In genomic region chr18:48828201-48828580, GRCh38 we compare ENCODE assay signal across 12 cellular contexts.
DNase-seq lines count a peak whose midpoint lies in the region; ATAC-seq, FAIRE-seq and TF ChIP-seq lines count a peak whose summit lies in the region.
"Had no signal": no experiment of that assay in that cellular context is flagged by ENCODE, and none has a peak within 500 bp of the region (broad histone marks: within the 10 kb centered on the region; RNA-seq: fewer than 3 reads in every experiment).

No MANE protein-coding gene starts in this region.

- no TSS peak for BruUV-seq in IMR-90 (replicated peaks; lab: Mats Ljungman, UMichigan)
- no TSS peak for BruUV-seq in K562 (replicated peaks; lab: Mats Ljungman, UMichigan)

- WGBS in IMR-90 (ENCODE audit: extremely low coverage in 2 of 2, insufficient read length in 1 of 2), 2 experiments: no CpG with 5 or more reads among the region's 4 CpGs
- WGBS in K562 (ENCODE audit: insufficient coverage, low coverage, missing lambda C conversion rate): 21% methylated on average over 4 of the region's 4 CpGs
- no CpG with 5 or more reads among the region's 4 CpGs for WGBS in mesodermal cell (ENCODE audit: insufficient coverage in 2 of 2), 2 experiments

- H3K27me3 ChIP-seq in IMR-90 (ENCODE audit: control insufficient read depth, insufficient read depth, low read length) (no peaks in the 10 kb centered on the region), K562 (ENCODE audit: control insufficient read depth in 2 of 2, insufficient read depth in 2 of 2, low read length in 2 of 2) (no peaks in the 10 kb centered on the region), subcutaneous abdominal adipose tissue (ENCODE audit: control insufficient read depth in 5 of 5, insufficient read depth in 4 of 5, low read length in 5 of 5) (no peaks in the 10 kb centered on the region)
- H3K27me3 ChIP-seq: spleen had no signal

- H2BK15ac ChIP-seq in IMR-90 (ENCODE audit: low read depth, low read length): no peak overlapping the region; the same call in 2 of the 3 replicates

- TF ChIP-seq EP300 in K562 (IDR thresholded peaks at IDR 0.05; ENCODE audit: low read length): no peak

- H2BK5ac ChIP-seq in IMR-90 (ENCODE audit: low read depth, low read length, poor library complexity, severe bottlenecking): no peak overlapping the region

- H2BK20ac ChIP-seq in IMR-90 (ENCODE audit: low read depth, low read length): no peak overlapping the region

- in situ Hi-C loops in IMR-90 (cut with MboI; ENCODE audit: low sequenced_read_pairs): no loop called here
- in situ Hi-C loops in K562 (cut with MboI): no loop called here

- POLR2A ChIA-PET in IMR-90 (lab: Charles Lee; ENCODE audit: unreplicated experiment): no interaction called here
- POLR2A ChIA-PET in K562 (lab: Yijun Ruan, JAX): interaction anchor here (0.5 to 1.4 kb wide), 4 partner anchors 9 to 631 kb away, joined by 3 read pairs; no protein-coding TSS in a partner anchor

- H2AFZ ChIP-seq in IMR-90 (replicated peaks; ENCODE audit: low read length, poor library complexity) (no peak overlapping the region), K562 (ENCODE audit: low read depth, low read length) (peak overlapping the region; percentile 9; the same call in 1 of the 2 replicates)

- no peak for ATAC-seq in IMR-90 (ENCODE audit: low read depth)
- ATAC-seq in K562: no peak
- ATAC-seq: GM12878 had no signal

- no peak overlapping the region for H2AK9ac ChIP-seq in IMR-90 (replicated peaks; ENCODE audit: low read depth, low read length, poor library complexity)

- dilution Hi-C loops in IMR-90 (cut with HindIII; ENCODE audit: low sequenced_read_pairs, unreplicated experiment): no loop called here

- H3K27ac ChIP-seq in IMR-90 (ENCODE audit: insufficient read depth, low read length) (no peak overlapping the region), K562 (ENCODE audit: extremely low read depth, low read depth, low read length) (no peak overlapping the region; the same call in 2 of the 3 replicates), mesodermal cell (ENCODE audit: low read depth, low read length, severe bottlenecking) (peak overlapping the region; percentile 98), subcutaneous abdominal adipose tissue (ENCODE audit: low read depth, low read length) (peak overlapping the region; percentile 37)

- TF ChIP-seq POLR2A in IMR-90 (IDR thresholded peaks at IDR 0.05; ENCODE audit: low read depth, low read length) (no peak), K562 (conservative IDR thresholded peaks at IDR 0.05) (no peak)

- peaks cover 11% of the 10 kb centered on the region; the same call in 1 of the 2 replicates for H4K20me1 ChIP-seq in IMR-90 (ENCODE audit: insufficient read depth, low read length)
- H4K20me1 ChIP-seq in K562 (replicated peaks; ENCODE audit: control insufficient read depth, insufficient read depth, low read length): peaks cover 4% of the 10 kb centered on the region; the same call in 1 of the 2 replicates

- no peak overlapping the region for H3K18ac ChIP-seq in IMR-90 (ENCODE audit: low read depth, low read length)

- H3K79me1 ChIP-seq in IMR-90 (ENCODE audit: low read depth in 1 of 2, low read length in 2 of 2): peaks cover 18 to 86% of the 10 kb centered on the region in 2 experiments

- peaks cover 33% of the 10 kb centered on the region for H3K4me1 ChIP-seq in IMR-90 (ENCODE audit: control insufficient read depth, insufficient read depth, low read length)
- peaks cover 33 to 48% of the 10 kb centered on the region in 2 experiments for H3K4me1 ChIP-seq in K562 (replicated peaks in 1 of 2; ENCODE audit: control insufficient read depth in 2 of 2, insufficient read depth in 2 of 2, low read length in 2 of 2)
- peaks cover 73% of the 10 kb centered on the region for H3K4me1 ChIP-seq in mesodermal cell (ENCODE audit: control insufficient read depth, insufficient read depth, low read length, poor library complexity, severe bottlenecking)
- peaks cover 10 to 45% (median 40%) of the 10 kb centered on the region in 5 donors for H3K4me1 ChIP-seq in subcutaneous abdominal adipose tissue (ENCODE audit: control insufficient read depth in 5 of 5, insufficient read depth in 5 of 5, low read length in 5 of 5)

- H3K9ac ChIP-seq in IMR-90 (ENCODE audit: low read depth, low read length): no peak overlapping the region
- no peak overlapping the region for H3K9ac ChIP-seq in K562 (ENCODE audit: insufficient read depth in 1 of 2, low read depth in 2 of 2, low read length in 2 of 2)
- H3K9ac ChIP-seq in subcutaneous abdominal adipose tissue (ENCODE audit: low read length in 5 of 5): no peak overlapping the region

- H3K4me3 ChIP-seq in IMR-90 (ENCODE audit: insufficient read depth, low read depth, low read length): no peak overlapping the region
- no peak overlapping the region for H3K4me3 ChIP-seq in K562
- peak overlapping the region; percentile 18 for H3K4me3 ChIP-seq in mesodermal cell (ENCODE audit: extremely low read depth, insufficient read depth, low read length, poor library complexity, severe bottlenecking)
- H3K4me3 ChIP-seq in subcutaneous abdominal adipose tissue (ENCODE audit: low read depth in 1 of 5, low read length in 5 of 5): peak overlapping the region in 1 of 5 donors; percentile 9
- H3K4me3 ChIP-seq: GM12878, spleen had no signal

- H2BK120ac ChIP-seq in IMR-90 (ENCODE audit: low read depth, low read length): no peak overlapping the region

- no peak overlapping the region for H4K91ac ChIP-seq in IMR-90 (ENCODE audit: insufficient read depth, low read depth, low read length)

- FAIRE-seq in K562 (lab: Jason Lieb, UNC): no peak
- FAIRE-seq: GM12878 had no signal

- no peak overlapping the region; the same call in 1 of the 2 replicates for H3K14ac ChIP-seq in IMR-90 (replicated peaks; ENCODE audit: low read depth, low read length)

- intact Hi-C loops in IMR-90 (cut with micrococcal nuclease) (loop anchor here (5.0 kb wide), 2 partner anchors 114 to 151 kb away; no protein-coding TSS in a partner anchor), K562 (cut with micrococcal nuclease) (no loop called here)

- TF ChIP-seq CTCF in IMR-90 (conservative IDR thresholded peaks at IDR 0.05; ENCODE audit: low read depth, low read length): no peak
- no peak for TF ChIP-seq CTCF in K562 (IDR thresholded peaks at IDR 0.05 in 2 of 3, conservative IDR thresholded peaks at IDR 0.05 in 1 of 3; ENCODE audit: insufficient read depth in 2 of 3, low read depth in 1 of 3, low read length in 3 of 3)

- TF ChIP-seq RAD21 in IMR-90 (IDR thresholded peaks at IDR 0.05; ENCODE audit: low read length): no peak
- TF ChIP-seq RAD21 in K562 (CRISPR knock-in tag; conservative IDR thresholded peaks at IDR 0.05 in 1 of 2, IDR thresholded peaks at IDR 0.05 in 1 of 2): no peak

- H3K36me3 ChIP-seq in IMR-90 (ENCODE audit: control insufficient read depth, insufficient read depth, low read length): peaks cover 6% of the 10 kb centered on the region; the same call in 1 of the 2 replicates
- no peaks in the 10 kb centered on the region for H3K36me3 ChIP-seq in K562 (ENCODE audit: control insufficient read depth, insufficient read depth, low read length)
- peaks cover 7% of the 10 kb centered on the region for H3K36me3 ChIP-seq in mesodermal cell (ENCODE audit: control insufficient read depth, insufficient read depth, low read length)
- H3K36me3 ChIP-seq in subcutaneous abdominal adipose tissue (ENCODE audit: control insufficient read depth in 5 of 5, insufficient read depth in 5 of 5, low read length in 5 of 5): peaks cover 0 to 13% (median 1%) of the 10 kb centered on the region in 5 donors
- H3K36me3 ChIP-seq: spleen had no signal

- no peak for DNase-seq in IMR-90
- DNase-seq in K562 (ENCODE audit: extremely low read depth in 1 of 4, low spot score in 3 of 4): no peak
- no peak for DNase-seq in NCI-H146 (lab: John Stamatoyannopoulos, UW)
- no peak for DNase-seq in NCI-H1417 treated with DMSO at 0.1 percent for 48 hours (lab: John Stamatoyannopoulos, UW)
- DNase-seq in NCI-H2107 treated with DMSO at 0.1 percent for 48 hours (lab: John Stamatoyannopoulos, UW; ENCODE audit: unreplicated experiment): no peak
- DNase-seq: activated effector memory CD4-positive, alpha-beta T cell treated with Interleukin-2 at 50 U/mL for 16 hours; foreskin melanocyte; NCI-H510A treated with DMSO at 0.1 percent for 48 hours had no signal

- no peaks in the 10 kb centered on the region for H3K79me2 ChIP-seq in K562 (ENCODE audit: control insufficient read depth, insufficient read depth, low read length)

- no peak overlapping the region; a peak in 1 of 4 replicates for H4K8ac ChIP-seq in IMR-90 (ENCODE audit: low read depth in 2 of 2, low read length in 2 of 2)

- H3K23ac ChIP-seq in IMR-90 (ENCODE audit: low read depth, low read length): peak overlapping the region; percentile 37; the same call in 1 of the 2 replicates

- 0 out of 2 replicates have a peak overlapping the region, but pooled peaks have one; percentile 17 for H2AK5ac ChIP-seq in IMR-90 (ENCODE audit: low read depth, low read length)

- H3K9me3 ChIP-seq in IMR-90 (ENCODE audit: control insufficient read depth, insufficient read depth, low read length): no peaks in the 10 kb centered on the region
- H3K9me3 ChIP-seq in K562 (replicated peaks; ENCODE audit: control insufficient read depth, insufficient read depth, low read depth, low read length): no peaks in the 10 kb centered on the region
- H3K9me3 ChIP-seq in mesodermal cell (ENCODE audit: control insufficient read depth, low read length): peaks cover 6% of the 10 kb centered on the region
- no peaks in the 10 kb centered on the region for H3K9me3 ChIP-seq in subcutaneous abdominal adipose tissue (ENCODE audit: control insufficient read depth in 5 of 5, low read length in 5 of 5)
- H3K9me3 ChIP-seq: spleen had no signal

- H3K9me1 ChIP-seq in IMR-90 (ENCODE audit: insufficient read depth, low read length) (peaks cover 27% of the 10 kb centered on the region), K562 (ENCODE audit: control insufficient read depth, insufficient read depth, low read length) (no peaks in the 10 kb centered on the region)

- CTCF ChIA-PET in IMR-90 (lab: Yijun Ruan, JAX): interaction anchor here (1.1 kb wide), 1 partner anchor 113 kb away, joined by 4 read pairs; no protein-coding TSS in a partner anchor
- CTCF ChIA-PET in K562 (lab: Yijun Ruan, JAX; ENCODE audit: low intra/inter-chr PET ratio): no interaction called here

- peak overlapping the region; percentile 64; the same call in 1 of the 2 replicates for H3K4me2 ChIP-seq in IMR-90 (ENCODE audit: low read depth, low read length)
- peak overlapping the region; percentile 14; the same call in 1 of the 2 replicates for H3K4me2 ChIP-seq in K562 (ENCODE audit: insufficient read depth, low read length)

- 0 out of 2 replicates have a peak overlapping the region, but pooled peaks have one; percentile 4 for H3K56ac ChIP-seq in IMR-90 (ENCODE audit: extremely low read depth, insufficient read depth, low read length)

- H3K4ac ChIP-seq in IMR-90 (ENCODE audit: low read depth, low read length): peak overlapping the region; percentile 2; the same call in 1 of the 2 replicates

- H4K5ac ChIP-seq in IMR-90 (ENCODE audit: low read depth, low read length): no peak overlapping the region

TF ChIP-seq in IMR-90, 13 proteins besides CTCF, POLR2A, EP300 and RAD21 (continues in another document):
- TF ChIP-seq RFX5 (IDR thresholded peaks at IDR 0.05; ENCODE audit: low read depth, low read length) (no peak), SMC3 (IDR thresholded peaks at IDR 0.05; ENCODE audit: low read depth, low read length) (no peak)

TF ChIP-seq in K562, 482 proteins besides CTCF, POLR2A, EP300 and RAD21 (continues in another document):
- TF ChIP-seq NR2C1 (IDR thresholded peaks at IDR 0.05): no peak
- no peak for TF ChIP-seq NR2C1 (tag; IDR thresholded peaks at IDR 0.05)

Comparison
In these comparisons a context has a peak if more than half of its experiments do, and no peak if none do; other contexts are left out.
1. H3K27ac ChIP-seq: peak in mesodermal cell (single experiment) and subcutaneous abdominal adipose tissue (single experiment); none in IMR-90 (single experiment) and K562 (single experiment).